9 cellular contexts compared by ENCODE assay signal in the genomic region with DNA sequence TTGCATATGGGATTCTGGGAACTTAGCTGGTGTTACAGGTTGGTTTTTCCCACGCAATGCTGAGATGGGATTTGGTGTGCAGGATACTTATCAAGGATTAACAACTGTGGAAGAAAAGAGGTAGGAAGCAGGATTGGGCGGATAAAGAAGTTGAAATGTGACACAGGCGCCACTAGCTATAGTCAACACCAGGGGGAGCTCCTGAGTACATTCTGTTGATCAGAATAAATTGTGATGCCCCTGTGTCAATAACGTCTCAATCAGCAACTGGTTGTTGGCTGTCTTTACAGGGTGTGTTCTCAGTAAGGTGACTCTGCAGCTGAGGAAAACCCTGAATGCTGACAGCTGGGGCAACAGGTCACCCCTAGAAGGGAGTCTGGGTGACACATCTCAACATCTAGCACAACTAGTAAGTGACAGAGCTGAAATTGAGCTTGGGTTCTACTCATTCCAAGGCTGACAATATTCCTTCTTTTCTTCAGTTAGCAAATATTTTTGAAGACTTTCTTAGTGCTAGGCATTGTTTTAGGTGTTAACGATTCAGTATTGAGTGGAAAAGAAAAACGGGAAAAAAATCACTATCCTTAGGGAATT.
DNase-seq lines count a peak whose midpoint lies in the region; ATAC-seq and TF ChIP-seq lines count a peak whose summit lies in the region.
"Had no signal": no experiment of that assay in that cellular context is flagged by ENCODE, and none has a peak within 500 bp of the region (broad histone marks: within the 10 kb centered on the region; RNA-seq: fewer than 3 reads in every experiment).

No MANE protein-coding gene starts in this region.

- peaks cover 8% of the 10 kb centered on the region for H3K4me1 Mint-ChIP-seq in type B pancreatic cell (ENCODE audit: unreplicated experiment)

- ATAC-seq in HG02798 (IDR thresholded peaks at IDR 0.05; ENCODE audit: poor library complexity, unreplicated experiment) (peak; percentile 55), HG03565 (IDR thresholded peaks at IDR 0.05; ENCODE audit: unreplicated experiment) (no peak), GM19455 (IDR thresholded peaks at IDR 0.05; ENCODE audit: unreplicated experiment) (no peak)

- H3K9me3 Mint-ChIP-seq in type B pancreatic cell = peaks cover 8% of the 10 kb centered on the region

- H3K36me3 Mint-ChIP-seq in type B pancreatic cell = no peaks in the 10 kb centered on the region

- CTCF ChIA-PET in RWPE1 (lab: Yijun Ruan, JAX) = interaction anchor here (0.6 to 1.7 kb wide), 4 partner anchors 14 to 347 kb away, joined by 3 to 4 read pairs (median 3); no protein-coding TSS in a partner anchor

- no peaks in the 10 kb centered on the region for H3K27me3 Mint-ChIP-seq in type B pancreatic cell

- H3K27ac ChIP-seq in RWPE1 = no peak overlapping the region

- DNase-seq in SIG-M5 treated with dmso at 0.1 percent for 504 hours (lab: John Stamatoyannopoulos, UW; ENCODE audit: unreplicated experiment) = peak; percentile 26
- no peak for DNase-seq in SIG-M5 (lab: John Stamatoyannopoulos, UW)
- peak; percentile 32 for DNase-seq in RWPE1 (ENCODE audit: low spot score)
- DNase-seq in glomerular endothelial cell (ENCODE audit: extremely low read depth, low read depth, low spot score) = peak; percentile 2
- DNase-seq in type B pancreatic cell (ENCODE audit: extremely low spot score, unreplicated experiment) = no peak

- TF ChIP-seq CTCF in RWPE1 (conservative IDR thresholded peaks at IDR 0.05; ENCODE audit: low read depth) (peak; percentile 62), type B pancreatic cell (conservative IDR thresholded peaks at IDR 0.05) (peak; percentile 77)

- no peak overlapping the region for H3K27ac Mint-ChIP-seq in type B pancreatic cell
- H3K27ac Mint-ChIP-seq: activated naive CD8-positive, alpha-beta T cell had no signal

- POLR2A ChIA-PET in RWPE1 (lab: Yijun Ruan, JAX; ENCODE audit: low non-redundant PET) = no interaction called here

- no peak overlapping the region for H3K4me3 Mint-ChIP-seq in type B pancreatic cell
- H3K4me3 Mint-ChIP-seq: activated naive CD8-positive, alpha-beta T cell had no signal

Comparison
In these comparisons a context has a peak if more than half of its experiments do, and no peak if none do; other contexts are left out.
1. DNase-seq: peak in SIG-M5 treated with dmso at 0.1 percent for 504 hours (single experiment), RWPE1 (single experiment) and glomerular endothelial cell (single experiment); none in SIG-M5 (single experiment) and type B pancreatic cell (single experiment).